In the genomic region with DNA sequence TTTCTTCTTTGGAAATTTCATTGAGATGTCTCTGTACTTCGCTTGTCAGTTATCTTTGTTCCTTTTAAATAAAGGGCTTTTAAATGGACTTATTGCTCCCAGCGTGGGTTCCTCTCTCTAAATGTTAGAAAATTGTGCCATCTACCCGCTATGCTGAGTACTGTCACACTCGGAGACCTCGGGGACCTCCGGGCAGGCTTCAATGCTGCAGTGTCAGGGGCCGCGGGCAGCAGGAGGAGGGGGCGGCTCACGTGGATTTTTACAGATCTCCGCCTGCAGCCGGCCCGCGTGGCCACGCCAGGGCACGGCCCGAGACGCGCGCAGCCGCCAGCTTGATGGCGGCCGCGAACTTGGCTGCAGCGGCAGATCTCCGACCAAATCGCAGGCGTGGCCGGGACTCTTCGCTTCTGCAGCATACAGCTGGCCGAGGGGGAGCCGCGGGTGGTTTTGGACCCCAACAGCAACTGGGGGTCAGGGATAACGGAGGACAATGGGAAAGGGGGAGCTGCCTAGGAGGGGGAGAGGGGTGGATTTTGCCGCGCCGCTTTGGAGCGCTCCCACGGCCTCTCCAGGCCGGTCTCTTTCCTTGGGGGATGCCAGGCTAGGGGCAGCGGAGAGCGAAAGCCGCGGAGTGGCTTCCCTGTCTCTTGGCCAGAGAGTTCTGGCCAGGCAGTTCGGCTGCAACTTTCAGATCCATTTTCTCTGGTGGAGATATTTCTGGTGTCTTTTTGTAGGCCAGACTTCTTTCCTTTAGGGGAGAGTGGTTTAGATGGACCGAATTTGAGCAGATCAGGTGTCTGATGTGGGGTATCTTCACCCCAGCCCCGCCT, we compare ENCODE assay signal across 8 cellular contexts. TPM values are rescaled to one million over a fixed set of nuclear protein-coding genes. Genes with fewer than 3 reads are reported as not detected.
A peak's percentile ranks its signal among the peaks of the same experiment; 100 is the strongest.
DNase-seq lines count a peak whose midpoint lies in the region; ATAC-seq and TF ChIP-seq lines count a peak whose summit lies in the region.

No MANE protein-coding gene starts in this region.

- H3F3A ChIP-seq in smooth muscle cell (ENCODE audit: low read depth) = no peaks in the 10 kb centered on the region

- CTCF ChIA-PET in GM10248 (lab: Yijun Ruan, JAX) = interaction anchor here (0.8 to 3.1 kb wide), 5 partner anchors 10 to 1676 kb away, joined by 3 to 21 read pairs (median 8); no protein-coding TSS in a partner anchor

- peak overlapping the region; percentile 90 for H3K4me2 ChIP-seq in smooth muscle cell

- H3K4me3 ChIP-seq in body of pancreas (no peak overlapping the region), smooth muscle cell (peak overlapping the region; percentile 55)

- H3K4me1 ChIP-seq in body of pancreas = peaks cover 27% of the 10 kb centered on the region
- H3K4me1 ChIP-seq in smooth muscle cell (ENCODE audit: low read depth) = peaks cover 86% of the 10 kb centered on the region

- H3K27me3 ChIP-seq in body of pancreas (no peaks in the 10 kb centered on the region), smooth muscle cell (ENCODE audit: low read depth) (peaks cover 92% of the 10 kb centered on the region)

- TF ChIP-seq CTCF in GM10248 (IDR thresholded peaks at IDR 0.05; ENCODE audit: control extremely low read depth, extremely low read depth, low read depth, missing control alignments) = peak; percentile 61
- peak; percentile 11 to 82 (median 70) for TF ChIP-seq CTCF in body of pancreas (IDR thresholded peaks at IDR 0.05)
- TF ChIP-seq CTCF in smooth muscle cell (IDR thresholded peaks at IDR 0.05; ENCODE audit: borderline replicate concordance, insufficient read depth, poor library complexity, severe bottlenecking) = peak; percentile 71

- POLR2A ChIA-PET in GM10248 (lab: Yijun Ruan, JAX) = no interaction called here

- H3K36me3 ChIP-seq in body of pancreas (replicated peaks in 1 of 2; ENCODE audit: insufficient read depth in 1 of 2, low read depth in 2 of 2) (no peaks in the 10 kb centered on the region), smooth muscle cell (ENCODE audit: low read depth) (no peaks in the 10 kb centered on the region)

- H3K27ac ChIP-seq in body of pancreas (peak overlapping the region in 3 of 4 donors; percentile 38 to 94 (median 52)), smooth muscle cell (ENCODE audit: low read depth) (no peak overlapping the region)

- intact Hi-C loops in body of pancreas (cut with DNase I) = no loop called here

- peak overlapping the region; percentile 57 for H2AFZ ChIP-seq in smooth muscle cell (ENCODE audit: low read depth)

- peak; percentile 62 for DNase-seq in GM10248 (ENCODE audit: extremely low spot score)
- peak; percentile 46 for DNase-seq in NCI-H510A treated with DMSO at 0.1 percent for 48 hours (lab: John Stamatoyannopoulos, UW)
- peak; percentile 62 to 75 (median 67) for DNase-seq in body of pancreas
- DNase-seq in inferior parietal cortex (ENCODE audit: extremely low spot score) = peak; percentile 74
- no peak for DNase-seq in smooth muscle cell (lab: John Stamatoyannopoulos, UW; ENCODE audit: unreplicated experiment)
- DNase-seq in NCI-H2196 treated with DMSO at 0.1 percent for 48 hours (lab: John Stamatoyannopoulos, UW; ENCODE audit: unreplicated experiment) = no peak
- DNase-seq in NCI-H146 treated with DMSO at 0.1 percent for 48 hours (lab: John Stamatoyannopoulos, UW; ENCODE audit: unreplicated experiment) = no peak

- ATAC-seq in HG02588 (IDR thresholded peaks at IDR 0.05; ENCODE audit: unreplicated experiment) (peak; percentile 66), body of pancreas (peak; percentile 77)

- H3K9me3 ChIP-seq in body of pancreas (no peaks in the 10 kb centered on the region), smooth muscle cell (replicated peaks; ENCODE audit: low read depth) (no peaks in the 10 kb centered on the region)

- H3K9ac ChIP-seq in smooth muscle cell (ENCODE audit: low read depth) = no peak overlapping the region

- TF ChIP-seq POLR2A in body of pancreas (IDR thresholded peaks at IDR 0.05) = no peak

- H4K20me1 ChIP-seq in smooth muscle cell (ENCODE audit: low read depth) = peaks cover 34% of the 10 kb centered on the region

- no peaks in the 10 kb centered on the region for H3K79me2 ChIP-seq in smooth muscle cell (ENCODE audit: low read depth)

- 16 to 38% methylated on average over 25 to 47 of the region's 47 CpGs for WGBS in body of pancreas, 2 donors
- 3% methylated on average over 45 of the region's 47 CpGs for WGBS in smooth muscle cell (ENCODE audit: low lambda C conversion rate)

RNA-seq across cellular contexts. Expression of gene NR2F2, which starts 15.3 kb away (rescaled TPM):
- total RNA-seq in body of pancreas (10 to 100 TPM; 12.9 to 13.5 TPM), smooth muscle cell (4.5 and 9.8 TPM in 2 replicates)
- 4.7 and 11.3 TPM in 2 replicates for polyA plus RNA-seq in smooth muscle cell

Comparison
In these comparisons a context has a peak if more than half of its experiments do, and no peak if none do; other contexts are left out.
1. DNase-seq: peak in GM10248 (single experiment), NCI-H510A treated with DMSO at 0.1 percent for 48 hours (single experiment), body of pancreas (4 of 4) and inferior parietal cortex (single experiment); none in smooth muscle cell (single experiment), NCI-H2196 treated with DMSO at 0.1 percent for 48 hours (single experiment) and NCI-H146 treated with DMSO at 0.1 percent for 48 hours (single experiment).
2. Peak in every context shown above with its lines, with median percentiles within 50 percentile points of each other: CTCF ChIP-seq.